8 cellular contexts compared by ENCODE assay signal in the genomic region with DNA sequence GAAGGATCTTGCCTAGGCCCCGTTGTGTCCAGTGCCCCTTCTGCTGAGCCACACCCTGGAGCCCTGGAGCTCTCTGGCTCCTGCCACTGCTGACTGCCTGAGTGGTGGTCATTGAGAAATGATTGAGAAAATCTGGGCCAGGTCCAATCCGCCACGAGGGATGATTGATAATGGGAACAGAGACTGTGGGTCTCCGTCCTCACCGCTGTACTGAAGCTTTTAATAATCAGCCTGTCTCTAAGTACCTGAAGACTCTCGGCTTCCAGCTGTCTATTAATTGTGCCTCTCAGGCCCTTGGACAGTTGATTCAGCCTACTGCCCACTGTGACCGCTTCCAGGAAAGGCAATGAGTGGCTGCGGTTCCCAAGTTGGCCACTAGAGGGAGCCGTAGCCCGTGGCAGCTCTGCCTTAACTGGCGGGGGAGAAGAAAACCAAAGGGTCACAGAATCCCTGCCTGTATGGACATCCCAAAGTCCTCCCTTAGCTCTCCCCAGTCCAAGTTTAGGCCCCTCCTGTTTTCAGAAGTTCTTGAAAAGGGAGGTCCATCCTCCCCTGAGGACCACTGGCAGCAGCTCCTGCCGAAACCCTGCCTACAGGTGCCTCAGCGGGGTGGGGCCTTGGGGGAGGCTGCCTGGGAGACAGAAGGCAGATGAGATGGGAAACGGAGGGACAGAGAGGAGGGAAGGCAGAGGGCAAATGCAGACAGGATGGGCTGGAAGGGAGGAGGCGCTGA.
DNase-seq lines count a peak whose midpoint lies in the region; ATAC-seq, FAIRE-seq and TF ChIP-seq lines count a peak whose summit lies in the region.

No MANE protein-coding gene starts in this region.

- H3K9ac ChIP-seq in duodenal mucosa (ENCODE audit: low read depth in 1 of 2, low read length in 2 of 2), result peak overlapping the region in 1 of 2 donors; percentile 4

- H3K27ac Mint-ChIP-seq in activated CD4-positive, alpha-beta memory T cell treated with anti-CD3 and anti-CD28 coated beads, Interleukin-2, amount 10 ng/mL, durations not matched to agents 7 days and 5 days, result peak overlapping the region; percentile 5

- H3K4me3 ChIP-seq in duodenal mucosa (ENCODE audit: low read depth in 1 of 2, low read length in 2 of 2), result peak overlapping the region; percentile 18 to 45

- H3K27ac ChIP-seq in duodenal mucosa (ENCODE audit: low read depth, low read length), result no peak overlapping the region

- peak; percentile 88 for TF ChIP-seq CTCF in D721Med (IDR thresholded peaks at IDR 0.05; ENCODE audit: insufficient read depth, missing control alignments)

- DNase-seq in D721Med (ENCODE audit: insufficient read length, low spot score) (no peak), NCI-H748 (lab: John Stamatoyannopoulos, UW; ENCODE audit: unreplicated experiment) (peak; percentile 66), lung microvascular endothelial cell (ENCODE audit: low read depth in 2 of 2) (peak; percentile 71 to 79)
- peak; percentile 78 for DNase-seq in activated CD4-positive, alpha-beta memory T cell treated with anti-CD3 and anti-CD28 coated beads, Interleukin-2, amount 10 ng/mL, durations not matched to agents 7 days and 5 days
- DNase-seq in stimulated activated CD4-positive, alpha-beta T cell treated with anti-CD3 and anti-CD28 coated beads, TNF-alpha, amount 100 ng/mL, for 48 hours (ENCODE audit: low read depth in 3 of 3), result peak; percentile 41 to 66 (median 62)

- peaks cover 0 to 5% of the 10 kb centered on the region in 2 donors for H3K4me1 ChIP-seq in duodenal mucosa (ENCODE audit: control insufficient read depth in 1 of 2, insufficient read depth in 2 of 2, low read length in 2 of 2)

- no peaks in the 10 kb centered on the region for H3K27me3 Mint-ChIP-seq in activated CD4-positive, alpha-beta memory T cell treated with anti-CD3 and anti-CD28 coated beads, Interleukin-2, amount 10 ng/mL, durations not matched to agents 7 days and 5 days

- CTCF ChIA-PET in activated CD4-positive, alpha-beta memory T cell treated with anti-CD3 and anti-CD28 coated beads, Interleukin-2, amount 10 ng/mL, durations not matched to agents 7 days and 5 days (lab: Charles Lee), result interaction anchor here (0.9 to 6.6 kb wide), 20 partner anchors 9 to 280 kb away, joined by 3 to 59 read pairs (median 6); partner anchors contain the start of gene RUFY4

- POLR2A ChIA-PET in activated CD4-positive, alpha-beta memory T cell treated with anti-CD3 and anti-CD28 coated beads, Interleukin-2, amount 10 ng/mL, durations not matched to agents 7 days and 5 days (lab: Charles Lee), result interaction anchor here (1.8 kb wide), 1 partner anchor 98 kb away, joined by 6 read pairs; no protein-coding TSS in a partner anchor

- no peaks in the 10 kb centered on the region for H3K27me3 ChIP-seq in duodenal mucosa (ENCODE audit: control insufficient read depth in 1 of 2, insufficient read depth in 2 of 2, low read length in 2 of 2)

- H3K9me3 ChIP-seq in duodenal mucosa (ENCODE audit: control insufficient read depth in 1 of 2, low read length in 2 of 2), result no peaks in the 10 kb centered on the region

- H3K4me3 Mint-ChIP-seq in activated CD4-positive, alpha-beta memory T cell treated with anti-CD3 and anti-CD28 coated beads, Interleukin-2, amount 10 ng/mL, durations not matched to agents 7 days and 5 days, result peak overlapping the region; percentile 70

- no peaks in the 10 kb centered on the region for H3K36me3 Mint-ChIP-seq in activated CD4-positive, alpha-beta memory T cell treated with anti-CD3 and anti-CD28 coated beads, Interleukin-2, amount 10 ng/mL, durations not matched to agents 7 days and 5 days (ENCODE audit: low read depth)

- H3K4me1 Mint-ChIP-seq in activated CD4-positive, alpha-beta memory T cell treated with anti-CD3 and anti-CD28 coated beads, Interleukin-2, amount 10 ng/mL, durations not matched to agents 7 days and 5 days, result peaks cover 21% of the 10 kb centered on the region

- H3K36me3 ChIP-seq in duodenal mucosa (ENCODE audit: control insufficient read depth in 1 of 2, insufficient read depth in 2 of 2, low read length in 2 of 2), result no peaks in the 10 kb centered on the region

- ATAC-seq in HG02678 (IDR thresholded peaks at IDR 0.05; ENCODE audit: unreplicated experiment) (peak; percentile 52), GM21423 (IDR thresholded peaks at IDR 0.05; ENCODE audit: unreplicated experiment) (no peak)

- no peak for FAIRE-seq in D721Med (lab: Jason Lieb, UNC)

- no peaks in the 10 kb centered on the region for H3K9me3 Mint-ChIP-seq in activated CD4-positive, alpha-beta memory T cell treated with anti-CD3 and anti-CD28 coated beads, Interleukin-2, amount 10 ng/mL, durations not matched to agents 7 days and 5 days
